2 cellular contexts compared by ENCODE assay signal in genomic region chr1:245060684-245061374, GRCh38.
TF ChIP-seq lines count a peak whose summit lies in the region.

No MANE protein-coding gene starts in this region.

TF ChIP-seq in A549, 52 proteins besides CTCF, POLR2A, EP300 and RAD21 (continued from another document):
- TF ChIP-seq REST (IDR thresholded peaks at IDR 0.05) (no peak), ZSCAN20 (CRISPR knock-in tag; IDR thresholded peaks at IDR 0.05) (no peak), ATOH8 (CRISPR knock-in tag; IDR thresholded peaks at IDR 0.05; ENCODE audit: low read depth) (no peak), ZFP36 (IDR thresholded peaks at IDR 0.05; ENCODE audit: borderline replicate concordance, partially characterized antibody) (no peak), TP53 (CRISPR knock-in tag; IDR thresholded peaks at IDR 0.05) (no peak), HOXB5 (CRISPR knock-in tag; IDR thresholded peaks at IDR 0.05) (no peak), POLR2AphosphoS2 (conservative IDR thresholded peaks at IDR 0.05; ENCODE audit: low read length) (no peak), FOSL2 (IDR thresholded peaks at IDR 0.05) (no peak), FOSL2 (CRISPR knock-in tag; IDR thresholded peaks at IDR 0.05) (no peak), ESRRA (IDR thresholded peaks at IDR 0.05; ENCODE audit: borderline replicate concordance, low read length) (no peak), NR3C1 (IDR thresholded peaks at IDR 0.05) (no peak), BCL3 (IDR thresholded peaks at IDR 0.05) (no peak), RFX5 (IDR thresholded peaks at IDR 0.05) (no peak), RCOR1 (IDR thresholded peaks at IDR 0.05; ENCODE audit: low read depth, low read length) (no peak), CEBPB (IDR thresholded peaks at IDR 0.05) (no peak), FOXS1 (CRISPR knock-in tag; IDR thresholded peaks at IDR 0.05) (no peak)
TF ChIP-seq in A549: peak in this region for 0.

TF ChIP-seq in WTC11, 78 proteins besides CTCF, POLR2A, EP300 and RAD21 (continued from another document):
- no peak for TF ChIP-seq ZSCAN18 (CRISPR knock-in tag; IDR thresholded peaks at IDR 0.05)
- peak; percentile 36 for TF ChIP-seq GABPB1 (CRISPR knock-in tag; IDR thresholded peaks at IDR 0.05)
